Comparison of ENCODE assay signal across 1 cellular context in the genomic region with DNA sequence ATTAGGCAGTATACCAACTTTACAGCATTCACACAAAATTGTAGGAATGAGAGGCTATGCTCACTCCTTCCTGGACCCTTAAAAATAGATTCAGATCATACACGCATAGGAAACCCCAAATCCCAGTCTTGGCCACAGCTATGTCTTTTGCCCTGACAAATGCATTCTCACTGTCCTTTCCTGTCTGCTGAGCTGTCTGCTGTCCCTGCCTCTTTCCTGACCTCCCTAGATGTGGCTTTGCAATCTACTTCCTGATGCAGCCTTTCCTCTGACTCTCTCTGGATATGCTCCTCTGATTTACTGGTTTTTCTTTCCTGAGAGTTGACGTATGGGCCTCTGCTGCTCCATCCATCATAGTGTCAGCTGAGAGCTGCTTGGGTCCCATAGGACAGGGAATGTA.
TF ChIP-seq lines count a peak whose summit lies in the region.

No MANE protein-coding gene starts in this region.

TF ChIP-seq in H1, 55 proteins besides CTCF, POLR2A, EP300 and RAD21 (continued from another document):
- TF ChIP-seq SP2 (IDR thresholded peaks at IDR 0.05; ENCODE audit: low read length) (no peak), TAF7 (optimal IDR thresholded peaks at IDR 0.05; ENCODE audit: borderline replicate concordance, low read depth, low read length) (no peak), KDM1A (IDR thresholded peaks at IDR 0.05; ENCODE audit: borderline replicate concordance, low read length) (no peak), GABPA (IDR thresholded peaks at IDR 0.05; ENCODE audit: borderline replicate concordance, insufficient read depth, low read length) (no peak), SAP30 (IDR thresholded peaks at IDR 0.05; ENCODE audit: insufficient read depth, insufficient replicate concordance, low read length) (no peak), SRF (IDR thresholded peaks at IDR 0.05; ENCODE audit: low read depth, low read length) (no peak), SUZ12 (IDR thresholded peaks at IDR 0.05; ENCODE audit: low read length) (no peak), CHD1 (IDR thresholded peaks at IDR 0.05; ENCODE audit: low read depth, low read length) (no peak), HDAC6 (IDR thresholded peaks at IDR 0.05; ENCODE audit: low read depth, low read length) (no peak), NANOG (IDR thresholded peaks at IDR 0.05; ENCODE audit: insufficient read depth, low read depth, low read length, poor library complexity, severe bottlenecking) (no peak), HDAC2 (IDR thresholded peaks at IDR 0.05; ENCODE audit: borderline replicate concordance in 1 of 2, low read depth in 2 of 2, low read length in 2 of 2) (no peak)
- TF ChIP-seq, protein P1, sequence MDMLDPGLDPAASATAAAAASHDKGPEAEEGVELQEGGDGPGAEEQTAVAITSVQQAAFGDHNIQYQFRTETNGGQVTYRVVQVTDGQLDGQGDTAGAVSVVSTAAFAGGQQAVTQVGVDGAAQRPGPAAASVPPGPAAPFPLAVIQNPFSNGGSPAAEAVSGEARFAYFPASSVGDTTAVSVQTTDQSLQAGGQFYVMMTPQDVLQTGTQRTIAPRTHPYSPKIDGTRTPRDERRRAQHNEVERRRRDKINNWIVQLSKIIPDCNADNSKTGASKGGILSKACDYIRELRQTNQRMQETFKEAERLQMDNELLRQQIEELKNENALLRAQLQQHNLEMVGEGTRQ (IDR thresholded peaks at IDR 0.05; ENCODE audit: low read length), result no peak
TF ChIP-seq in H1: peak in this region for 0.
